ENCODE assay signal across 8 cellular contexts in genomic region chr11:61477734-61478148, GRCh38. TPM values are rescaled to one million over a fixed set of nuclear protein-coding genes. Genes with fewer than 3 reads are reported as not detected.
DNase-seq lines count a peak whose midpoint lies in the region; ATAC-seq and TF ChIP-seq lines count a peak whose summit lies in the region.

No MANE protein-coding gene starts in this region.

- H3K27me3 ChIP-seq in PC-3 (ENCODE audit: low read length), result no peaks in the 10 kb centered on the region
- H3K27me3 ChIP-seq in heart right ventricle, result no peaks in the 10 kb centered on the region

- H3K79me2 ChIP-seq in PC-3 (ENCODE audit: low read length), result no peaks in the 10 kb centered on the region

- H3K27ac ChIP-seq in PC-3 (ENCODE audit: low read length), result no peak overlapping the region
- peak overlapping the region in 5 of 10 donors; percentile 19 to 61 (median 44) for H3K27ac ChIP-seq in heart right ventricle

- DNase-seq in DMS79 treated with DMSO at 0.1 percent for 48 hours (lab: John Stamatoyannopoulos, UW) (peak; percentile 44), DMS79 (lab: John Stamatoyannopoulos, UW) (no peak), PC-3 (peak; percentile 64), heart right ventricle (peak; percentile 47 to 59), LoVo (ENCODE audit: low spot score) (no peak)
- DNase-seq in activated naive CD4-positive, alpha-beta T cell (lab: John Stamatoyannopoulos, UW), result peak in 3 of 4 experiments; percentile 30 to 51 (median 31)
- DNase-seq in stimulated activated CD4-positive, alpha-beta T cell treated with anti-CD3 and anti-CD28 coated beads, Interleukin-12 subunit alpha, Interleukin-12 subunit beta, amount 100 ng/mL, for 4 hours, result peak; percentile 50

- no peak overlapping the region for H3K9ac ChIP-seq in PC-3 (ENCODE audit: low read length)

- H3K36me3 ChIP-seq in PC-3 (ENCODE audit: low read depth, low read length), result no peaks in the 10 kb centered on the region
- peaks cover 0 to 11% (median 0%) of the 10 kb centered on the region in 9 donors for H3K36me3 ChIP-seq in heart right ventricle

- peak overlapping the region; percentile 30; the same call in 1 of the 2 replicates for H3K4me2 ChIP-seq in PC-3 (ENCODE audit: low read length)

- TF ChIP-seq CTCF in PC-3 (conservative IDR thresholded peaks at IDR 0.05; ENCODE audit: low read depth, low read length) (peak; percentile 99), heart right ventricle (IDR thresholded peaks at IDR 0.05) (peak; percentile 91 to 97 (median 94))

- ATAC-seq in PC-3 (peak; percentile 27; the same call in 1 of the 2 replicates), heart right ventricle (peak; percentile 5 to 54 (median 42)), HG02571 (IDR thresholded peaks at IDR 0.05; ENCODE audit: unreplicated experiment) (no peak)

- CTCF ChIA-PET in PC-3 (lab: Charles Lee), result interaction anchor here (0.8 to 2.4 kb wide), 4 partner anchors 39 to 161 kb away, joined by 4 to 8 read pairs (median 6); no protein-coding TSS in a partner anchor

- no peak overlapping the region for H2AFZ ChIP-seq in PC-3 (ENCODE audit: low read length)

- H3K4me1 ChIP-seq in PC-3 (ENCODE audit: insufficient read depth, low read length), result peaks cover 15% of the 10 kb centered on the region; the same call in 1 of the 2 replicates
- H3K4me1 ChIP-seq in heart right ventricle, result peaks cover 3 to 41% (median 17%) of the 10 kb centered on the region in 9 donors

- H3K9me3 ChIP-seq in PC-3 (ENCODE audit: low read length) (no peaks in the 10 kb centered on the region), heart right ventricle (peaks cover 0 to 9% (median 0%) of the 10 kb centered on the region in 11 donors)

- H3F3A ChIP-seq in PC-3 (ENCODE audit: low read length, unreplicated experiment), result no peaks in the 10 kb centered on the region

- H4K20me1 ChIP-seq in PC-3 (ENCODE audit: low read length), result no peaks in the 10 kb centered on the region

- BruUV-seq in PC-3 (replicated peaks; lab: Mats Ljungman, UMichigan), result no TSS peak

- no peaks in the 10 kb centered on the region for H3K9me2 ChIP-seq in PC-3 (replicated peaks; ENCODE audit: low read length)

- no peak overlapping the region for H3K4me3 ChIP-seq in PC-3 (ENCODE audit: low read length)
- H3K4me3 ChIP-seq in heart right ventricle, result no peak overlapping the region

- intact Hi-C loops in PC-3 (cut with micrococcal nuclease), result loop anchor here (1.0 to 5.0 kb wide), 5 partner anchors 31 to 255 kb away; no protein-coding TSS in a partner anchor
- intact Hi-C loops in heart right ventricle (cut with DNase I), result loop anchor here (1.0 to 10.0 kb wide), 14 partner anchors 35 to 255 kb away; partner anchors contain the start of gene SYT7 (in 1 of the 10)

- WGBS in heart right ventricle, 2 donors, result 3 to 4% methylated on average over 18 of the region's 18 CpGs

- POLR2A ChIA-PET in PC-3 (lab: Charles Lee; ENCODE audit: unreplicated experiment), result no interaction called here

RNA-seq across cellular contexts. Expression of gene LRRC10B, which starts 30.8 kb away (rescaled TPM):
- total RNA-seq in PC-3 (2014; rRNA removed) (0.55 TPM in 1 of 2 replicates, not detected in the other), heart right ventricle (1 to 10 TPM in 3 of 10 donors, under 1 TPM in 6, not detected in 1; 0.33 to 2.6 (median 0.70) TPM)
- 1 to 10 TPM in 1 of 2 donors, under 1 TPM in 1; 0.59 to 2.6 TPM for polyA plus RNA-seq in heart right ventricle

RNA-seq across cellular contexts. Expression of gene SDHAF2, which starts 47.8 kb away (rescaled TPM):
- total RNA-seq in PC-3 (2014; rRNA removed) (54.3 and 90.4 TPM in 2 replicates), heart right ventricle (10 to 100 TPM; 24.4 to 39.9 (median 32.7) TPM)
- 10 to 100 TPM; 43.4 to 56.1 TPM for polyA plus RNA-seq in heart right ventricle

RNA-seq across cellular contexts. Expression of gene CPSF7, which starts 48.0 kb away (rescaled TPM):
- 51.1 and 55.3 TPM in 2 replicates for total RNA-seq in PC-3 (2014; rRNA removed)
- total RNA-seq in heart right ventricle, result 10 to 100 TPM; 37.7 to 51.8 (median 43.3) TPM
- 10 to 100 TPM; 22.3 to 43.8 TPM for polyA plus RNA-seq in heart right ventricle

Comparison
In these comparisons a context has a peak if more than half of its experiments do, and no peak if none do; other contexts are left out.
1. DNase-seq: peak in DMS79 treated with DMSO at 0.1 percent for 48 hours (single experiment), PC-3 (single experiment), activated naive CD4-positive, alpha-beta T cell (3 of 4), heart right ventricle (2 of 2) and stimulated activated CD4-positive, alpha-beta T cell treated with anti-CD3 and anti-CD28 coated beads, Interleukin-12 subunit alpha, Interleukin-12 subunit beta, amount 100 ng/mL, for 4 hours (single experiment); none in DMS79 (single experiment) and LoVo (single experiment).